Comparison of ENCODE assay signal across 18 cellular contexts in the genomic region with DNA sequence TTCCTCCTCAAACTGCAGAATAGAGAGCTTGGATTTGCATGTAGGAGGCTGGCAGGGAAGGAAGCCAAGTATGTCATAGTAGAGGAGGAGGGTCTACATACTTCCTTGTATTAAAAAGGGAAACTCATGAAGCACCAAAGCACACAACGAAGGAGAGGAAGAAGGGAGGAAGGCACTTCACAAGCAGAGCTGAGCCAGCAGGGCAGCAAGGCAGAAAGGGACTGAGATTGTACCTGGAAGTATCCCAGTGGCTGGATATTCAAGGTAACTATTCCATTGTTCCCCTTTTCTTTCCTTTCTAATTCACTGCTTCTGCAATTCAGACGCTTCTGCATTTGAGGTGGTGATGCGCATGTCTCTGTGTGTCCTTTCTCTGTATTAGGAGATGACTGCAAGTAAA. TPM values are rescaled to one million over a fixed set of nuclear protein-coding genes. Genes with fewer than 3 reads are reported as not detected.
DNase-seq lines count a peak whose midpoint lies in the region; ATAC-seq, FAIRE-seq and TF ChIP-seq lines count a peak whose summit lies in the region.
"Had no signal": no experiment of that assay in that cellular context is flagged by ENCODE, and none has a peak within 500 bp of the region (broad histone marks: within the 10 kb centered on the region; RNA-seq: fewer than 3 reads in every experiment).

No MANE protein-coding gene starts in this region.

- peak overlapping the region; percentile 1; the same call in 1 of the 2 replicates for H3K9ac ChIP-seq in ES-I3 (ENCODE audit: low read depth, low read length)
- peak overlapping the region; percentile 12; the same call in 1 of the 2 replicates for H3K9ac ChIP-seq in HUES64 (ENCODE audit: low read depth, low read length)
- no peak overlapping the region for H3K9ac ChIP-seq in astrocyte (ENCODE audit: low read length)
- H3K9ac ChIP-seq in mesendoderm (ENCODE audit: low read length): no peak overlapping the region

- H3K4me2 ChIP-seq in astrocyte (ENCODE audit: low read length) (no peak overlapping the region), mesendoderm (ENCODE audit: low read length) (no peak overlapping the region)
- H3K4me2 ChIP-seq: A549 had no signal

- H3K4me3 ChIP-seq in HUES64 (ENCODE audit: low read length) (peak overlapping the region; percentile 34), astrocyte (ENCODE audit: insufficient read depth, low read depth, low read length) (no peak overlapping the region), mesendoderm (ENCODE audit: low read length) (no peak overlapping the region)
- H3K4me3 ChIP-seq: A549, HAP-1 had no signal

- H3K9me3 ChIP-seq in ES-I3 (ENCODE audit: control insufficient read depth, insufficient read depth, low read length) (no peaks in the 10 kb centered on the region), HUES64 (ENCODE audit: insufficient read depth, low read depth, low read length) (no peaks in the 10 kb centered on the region), astrocyte (ENCODE audit: insufficient read depth, low read depth, low read length) (no peaks in the 10 kb centered on the region)
- H3K9me3 ChIP-seq: A549, HAP-1 had no signal

- H3K18ac ChIP-seq in mesendoderm (ENCODE audit: low read length): no peak overlapping the region

- no peak overlapping the region for H2AFZ ChIP-seq in astrocyte (ENCODE audit: low read depth, low read length)

- H3K4me3 Mint-ChIP-seq in astrocyte (ENCODE audit: unreplicated experiment): peak overlapping the region; percentile 79
- H3K4me3 Mint-ChIP-seq in MCF 10A (ENCODE audit: unreplicated experiment): no peak overlapping the region
- H3K4me3 Mint-ChIP-seq: CD4-positive, CD25-positive, alpha-beta regulatory T cell had no signal

- no peaks in the 10 kb centered on the region for H3K36me3 ChIP-seq in ES-I3 (ENCODE audit: insufficient read depth, low read length)
- no peaks in the 10 kb centered on the region for H3K36me3 ChIP-seq in HUES64 (ENCODE audit: insufficient read depth, low read length)
- no peaks in the 10 kb centered on the region for H3K36me3 ChIP-seq in astrocyte (ENCODE audit: insufficient read depth, low read length)
- H3K36me3 ChIP-seq in mesendoderm (ENCODE audit: control insufficient read depth, insufficient read depth, low read length): no peaks in the 10 kb centered on the region
- H3K36me3 ChIP-seq: HAP-1 had no signal

- no peak overlapping the region for H4K8ac ChIP-seq in mesendoderm (ENCODE audit: low read depth, low read length)

- H3K4me1 Mint-ChIP-seq in astrocyte (ENCODE audit: low read depth, unreplicated experiment): no peaks in the 10 kb centered on the region
- no peaks in the 10 kb centered on the region for H3K4me1 Mint-ChIP-seq in MCF 10A (ENCODE audit: insufficient read depth, unreplicated experiment)

- FAIRE-seq in astrocyte (lab: Jason Lieb, UNC): no peak
- FAIRE-seq: A549, G401.6, RCC 7860 had no signal

- H2BK120ac ChIP-seq in mesendoderm (ENCODE audit: low read depth, low read length): no peak overlapping the region

- H3K9me3 Mint-ChIP-seq in astrocyte (ENCODE audit: unreplicated experiment) (no peaks in the 10 kb centered on the region), MCF 10A (ENCODE audit: unreplicated experiment) (peaks cover 8% of the 10 kb centered on the region)

- H3K36me3 Mint-ChIP-seq in astrocyte (ENCODE audit: low read depth, unreplicated experiment) (no peaks in the 10 kb centered on the region), MCF 10A (ENCODE audit: insufficient read depth, unreplicated experiment) (no peaks in the 10 kb centered on the region)
- H3K36me3 Mint-ChIP-seq: CD4-positive, CD25-positive, alpha-beta regulatory T cell had no signal

- H2BK15ac ChIP-seq in mesendoderm (replicated peaks; ENCODE audit: low read depth): no peak overlapping the region

- 17% methylated on average over 3 of the region's 3 CpGs for WGBS in HUES64
- WGBS in mesendoderm (ENCODE audit: extremely low coverage, insufficient coverage, low lambda C conversion rate): no CpG with 5 or more reads among the region's 3 CpGs

- H3K4me1 ChIP-seq in ES-I3 (ENCODE audit: insufficient read depth, low read length) (peaks cover 11% of the 10 kb centered on the region; the same call in 1 of the 2 replicates), HUES64 (ENCODE audit: insufficient read depth, low read length) (peaks cover 13% of the 10 kb centered on the region), astrocyte (ENCODE audit: insufficient read depth, low read length) (no peaks in the 10 kb centered on the region), mesendoderm (ENCODE audit: control insufficient read depth, low read depth, low read length) (no peaks in the 10 kb centered on the region)
- H3K4me1 ChIP-seq: A549 had no signal

- POLR2A ChIA-PET in MCF 10A (lab: Yijun Ruan, JAX): no interaction called here

- no peak for DNase-seq in astrocyte (ENCODE audit: low read depth)
- DNase-seq in mesendoderm: peak; percentile 1
- no peak for DNase-seq in NOMO-1 treated with dmso at 0.1 percent for 144 hours (lab: John Stamatoyannopoulos, UW; ENCODE audit: unreplicated experiment)
- no peak for DNase-seq in MCF 10A (ENCODE audit: unreplicated experiment)
- DNase-seq in activated gamma-delta T cell treated with Interleukin-2 at 50 U/mL for 16 hours: no peak
- DNase-seq: CD4-positive, CD25-positive, alpha-beta regulatory T cell; NCI-H1105 treated with DMSO at 0.1 percent for 48 hours; NCI-H187 treated with DMSO at 0.1 percent for 48 hours; NCI-H2171 treated with DMSO at 0.1 percent for 48 hours; NCI-H510A; SHP77 treated with DMSO at 0.1 percent for 48 hours had no signal

- no peak overlapping the region for H4K5ac ChIP-seq in mesendoderm (ENCODE audit: low read length)

- BruUV-seq in MCF 10A (replicated peaks; lab: Mats Ljungman, UMichigan): no TSS peak

- H2BK5ac ChIP-seq in mesendoderm (ENCODE audit: low read length): no peak overlapping the region

- H3K27me3 Mint-ChIP-seq in astrocyte (ENCODE audit: low read depth, unreplicated experiment): no peaks in the 10 kb centered on the region
- H3K27me3 Mint-ChIP-seq in MCF 10A (ENCODE audit: insufficient read depth, unreplicated experiment): peaks cover 81% of the 10 kb centered on the region
- H3K27me3 Mint-ChIP-seq: CD4-positive, CD25-positive, alpha-beta regulatory T cell had no signal

- no peaks in the 10 kb centered on the region for H3K79me1 ChIP-seq in mesendoderm (ENCODE audit: low read length)

- H4K20me1 ChIP-seq in astrocyte (ENCODE audit: insufficient read depth, low read length): no peaks in the 10 kb centered on the region

- TF ChIP-seq CTCF in astrocyte (IDR thresholded peaks at IDR 0.05; ENCODE audit: insufficient read depth, low read depth, low read length) (no peak), MCF 10A (IDR thresholded peaks at IDR 0.05; ENCODE audit: unreplicated experiment) (no peak)

- H3K27me3 ChIP-seq in HUES64 (ENCODE audit: insufficient read depth, low read length) (no peaks in the 10 kb centered on the region), astrocyte (ENCODE audit: insufficient read depth, low read length) (no peaks in the 10 kb centered on the region), mesendoderm (ENCODE audit: insufficient read depth, low read length, poor library complexity) (no peaks in the 10 kb centered on the region)

- H3K56ac ChIP-seq in mesendoderm (ENCODE audit: low read length): peak overlapping the region; percentile 10

- no peak overlapping the region for H3K4ac ChIP-seq in mesendoderm (ENCODE audit: low read depth, low read length)

- no peak overlapping the region for H3K23ac ChIP-seq in mesendoderm (ENCODE audit: low read length)

- H3K27ac ChIP-seq in HUES64 (ENCODE audit: low read depth, low read length) (peak overlapping the region; percentile 77; the same call in 1 of the 2 replicates), astrocyte (ENCODE audit: low read depth, low read length) (no peak overlapping the region), mesendoderm (ENCODE audit: low read depth, low read length) (no peak overlapping the region)
- H3K27ac ChIP-seq: A549 had no signal

- H3K79me2 ChIP-seq in astrocyte (ENCODE audit: insufficient read depth, low read length): no peaks in the 10 kb centered on the region
- H3K79me2 ChIP-seq in mesendoderm (ENCODE audit: control insufficient read depth, insufficient read depth, low read length): no peaks in the 10 kb centered on the region

- H2AK5ac ChIP-seq in mesendoderm (ENCODE audit: low read length): no peak overlapping the region

- CTCF ChIA-PET in MCF 10A (lab: Yijun Ruan, JAX): no interaction called here

- ATAC-seq in GM21381 (IDR thresholded peaks at IDR 0.05; ENCODE audit: unreplicated experiment): no peak
- ATAC-seq: A549 had no signal

- H3K27ac Mint-ChIP-seq in astrocyte (ENCODE audit: unreplicated experiment) (no peak overlapping the region), MCF 10A (ENCODE audit: low read depth, unreplicated experiment) (no peak overlapping the region)
- H3K27ac Mint-ChIP-seq: CD4-positive, CD25-positive, alpha-beta regulatory T cell had no signal

- intact Hi-C loops in MCF 10A (cut with micrococcal nuclease): no loop called here

RNA-seq across cellular contexts. Expression of gene UBQLN2, which starts 54.8 kb away (rescaled TPM):
- polyA plus RNA-seq in HUES64 (2013, experiment 1 of 2): 24.6 TPM
- polyA plus RNA-seq in HUES64 (2013, experiment 2 of 2): 26.9 TPM
- total RNA-seq in astrocyte (36.5 and 38.9 TPM in 2 replicates), MCF 10A (2022) (18.0 and 18.9 TPM in 2 replicates)
- polyA plus RNA-seq in mesendoderm (2013, experiment 1 of 2): 26.1 TPM
- polyA plus RNA-seq in mesendoderm (2013, experiment 2 of 2): 26.1 TPM

Comparison
In these comparisons a context has a peak if more than half of its experiments do, and no peak if none do; other contexts are left out.
1. H3K9ac ChIP-seq: peak in ES-I3 (single experiment) and HUES64 (single experiment); none in astrocyte (single experiment) and mesendoderm (single experiment).